Comparison of ENCODE assay signal across 13 cellular contexts in the genomic region with DNA sequence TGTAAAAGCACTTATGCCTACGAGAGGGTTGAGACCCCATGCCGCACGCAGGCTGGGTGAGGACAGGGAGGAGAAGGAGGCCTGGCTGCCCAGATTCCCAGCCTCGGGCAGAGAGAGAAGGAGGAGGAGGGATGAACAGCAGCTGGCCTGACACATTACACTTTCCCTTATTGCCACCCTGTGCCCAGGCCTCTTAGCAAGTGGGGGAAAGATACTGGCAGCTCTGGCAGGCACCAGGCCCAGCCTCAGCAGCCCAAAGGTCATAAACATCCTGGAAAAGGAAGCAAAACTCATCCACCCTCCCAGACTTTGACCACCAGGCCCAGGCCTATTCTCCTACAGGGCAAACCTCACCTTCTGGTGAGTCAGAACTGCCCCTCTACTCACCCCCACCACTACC. TPM values are rescaled to one million over a fixed set of nuclear protein-coding genes. Genes with fewer than 3 reads are reported as not detected.
A peak's percentile ranks its signal among the peaks of the same experiment; 100 is the strongest.
DNase-seq lines count a peak whose midpoint lies in the region; ATAC-seq, FAIRE-seq and TF ChIP-seq lines count a peak whose summit lies in the region.
"Had no signal": no experiment of that assay in that cellular context is flagged by ENCODE, and none has a peak within 500 bp of the region (broad histone marks: within the 10 kb centered on the region; RNA-seq: fewer than 3 reads in every experiment).

No MANE protein-coding gene starts in this region.

- H3K27ac Mint-ChIP-seq in chondrocyte (ENCODE audit: unreplicated experiment) = peak overlapping the region; percentile 81
- no peak overlapping the region for H3K27ac Mint-ChIP-seq in stimulated activated naive B cell treated with anti-CD40 and anti-IgM and Interleukin-4, amounts not matched to agents 10 μg/mL and 1 μg/mL and 100 μg/mL, for 72 hours
- H3K27ac Mint-ChIP-seq in glutamatergic neuron (ENCODE audit: unreplicated experiment) = no peak overlapping the region

- ATAC-seq in HepG2 (peak; percentile 72), GM21619 (IDR thresholded peaks at IDR 0.05; ENCODE audit: unreplicated experiment) (no peak), GM21526 (IDR thresholded peaks at IDR 0.05; ENCODE audit: low FRiP score, unreplicated experiment) (no peak)
- peak; percentile 36 to 43 for ATAC-seq in stimulated activated naive B cell treated with anti-CD40 and anti-IgM and Interleukin-4, amounts not matched to agents 10 μg/mL and 1 μg/mL and 100 μg/mL, for 72 hours (replicated peaks)

- H3K36me3 ChIP-seq in HepG2 (replicated peaks in 1 of 2; ENCODE audit: control insufficient read depth in 1 of 2, insufficient read depth in 2 of 2, low read length in 2 of 2) = no peaks in the 10 kb centered on the region

- H2AFZ ChIP-seq in HepG2 (ENCODE audit: low read length) = no peak overlapping the region

- H3K79me2 ChIP-seq in HepG2 (ENCODE audit: insufficient read depth, low read length) = no peaks in the 10 kb centered on the region

- TF ChIP-seq POLR2A in HepG2 (IDR thresholded peaks at IDR 0.05; ENCODE audit: insufficient read depth in 1 of 2, low read depth in 2 of 2, low read length in 2 of 2) = no peak

- no peaks in the 10 kb centered on the region for H3K27me3 Mint-ChIP-seq in chondrocyte (ENCODE audit: low read depth)
- H3K27me3 Mint-ChIP-seq in stimulated activated naive B cell treated with anti-CD40 and anti-IgM and Interleukin-4, amounts not matched to agents 10 μg/mL and 1 μg/mL and 100 μg/mL, for 72 hours = peaks cover 12 to 34% of the 10 kb centered on the region in 2 donors
- peaks cover 4% of the 10 kb centered on the region for H3K27me3 Mint-ChIP-seq in glutamatergic neuron (ENCODE audit: unreplicated experiment)

- no peaks in the 10 kb centered on the region for H3K27me3 ChIP-seq in HepG2 (ENCODE audit: control insufficient read depth in 1 of 2, insufficient read depth in 2 of 2, low read length in 2 of 2)

- WGBS in HepG2 (ENCODE audit: low lambda C conversion rate) = 79% methylated on average over 3 of the region's 4 CpGs

- no peak for TF ChIP-seq RAD21 in HepG2 (CRISPR knock-in tag; IDR thresholded peaks at IDR 0.05)

- peak overlapping the region; percentile 20; the same call in 1 of the 2 replicates for H3K9ac ChIP-seq in HepG2 (ENCODE audit: insufficient read depth, low read depth, low read length)

- no peak overlapping the region for H3K27ac ChIP-seq in HepG2 (ENCODE audit: extremely low read length, insufficient read depth, low read length)

- no peak overlapping the region for H3K4me3 Mint-ChIP-seq in chondrocyte (ENCODE audit: unreplicated experiment)
- H3K4me3 Mint-ChIP-seq in stimulated activated naive B cell treated with anti-CD40 and anti-IgM and Interleukin-4, amounts not matched to agents 10 μg/mL and 1 μg/mL and 100 μg/mL, for 72 hours = peak overlapping the region in 1 of 2 donors; percentile 5
- no peak overlapping the region for H3K4me3 Mint-ChIP-seq in glutamatergic neuron (ENCODE audit: unreplicated experiment)

- intact Hi-C loops in HepG2 (cut with micrococcal nuclease; ENCODE audit: unreplicated experiment) = no loop called here

- CTCF ChIA-PET in HepG2 (lab: Yijun Ruan, JAX; ENCODE audit: low intra/inter-chr PET ratio, low total read pairs) = no interaction called here

- no peaks in the 10 kb centered on the region for H4K20me1 ChIP-seq in HepG2 (ENCODE audit: insufficient read depth, low read length)

- BruUV-seq in HepG2 (replicated peaks; lab: Mats Ljungman, UMichigan) = no TSS peak

- peaks cover 35% of the 10 kb centered on the region for H3K4me1 ChIP-seq in HepG2 (ENCODE audit: insufficient read depth, low read length)

- TF ChIP-seq CTCF in chondrocyte (IDR thresholded peaks at IDR 0.05) (no peak), HepG2 (CRISPR knock-in tag; IDR thresholded peaks at IDR 0.05) (no peak), glutamatergic neuron (IDR thresholded peaks at IDR 0.05; ENCODE audit: partially characterized antibody, unreplicated experiment) (no peak)

- POLR2A ChIA-PET in HepG2 (lab: Yijun Ruan, JAX) = no interaction called here

- H3K9me3 Mint-ChIP-seq in chondrocyte (ENCODE audit: low read depth) (no peaks in the 10 kb centered on the region), glutamatergic neuron (ENCODE audit: unreplicated experiment) (peaks cover 7% of the 10 kb centered on the region)
- H3K9me3 Mint-ChIP-seq in stimulated activated naive B cell treated with anti-CD40 and anti-IgM and Interleukin-4, amounts not matched to agents 10 μg/mL and 1 μg/mL and 100 μg/mL, for 72 hours = no peaks in the 10 kb centered on the region
- H3K9me3 Mint-ChIP-seq: H9, neural crest cell had no signal

- H3K4me3 ChIP-seq in HepG2 (replicated peaks in 1 of 3; ENCODE audit: insufficient read depth in 1 of 3, low read depth in 2 of 3, low read length in 3 of 3) = peak overlapping the region in 1 of 3 experiments; percentile 35; a peak in 1 of 6 replicates

- FAIRE-seq in HepG2 (lab: Jason Lieb, UNC) = no peak
- FAIRE-seq: bronchial epithelial cell, RCC 7860 had no signal

- peak; percentile 73 for DNase-seq in M059J (ENCODE audit: low read depth)
- no peak for DNase-seq in chondrocyte (ENCODE audit: low spot score)
- DNase-seq in HepG2 (ENCODE audit: low spot score) = no peak
- DNase-seq in stimulated activated naive B cell treated with anti-CD40 and anti-IgM and Interleukin-4, amounts not matched to agents 10 μg/mL and 1 μg/mL and 100 μg/mL, for 72 hours = no peak
- no peak for DNase-seq in glutamatergic neuron
- no peak for DNase-seq in ureter (ENCODE audit: low spot score)
- DNase-seq: DND-41, H9 had no signal

- in situ Hi-C loops in HepG2 (cut with HindIII; ENCODE audit: extremely low pct_ligation_motif_present, low pct_unique_long_range_greater_than_20kb) = no loop called here

- H3K9me3 ChIP-seq in HepG2 (ENCODE audit: low read length) = no peaks in the 10 kb centered on the region

- H3K4me2 ChIP-seq in HepG2 (ENCODE audit: low read depth, low read length) = peak overlapping the region; percentile 60

- no peak for TF ChIP-seq EP300 in HepG2 (IDR thresholded peaks at IDR 0.05; ENCODE audit: low read depth in 2 of 2, low read length in 2 of 2)
- TF ChIP-seq EP300 in HepG2 (CRISPR knock-in tag; IDR thresholded peaks at IDR 0.05; ENCODE audit: borderline replicate concordance) = no peak

- H3K36me3 Mint-ChIP-seq in chondrocyte (ENCODE audit: low read depth) = no peaks in the 10 kb centered on the region
- no peaks in the 10 kb centered on the region for H3K36me3 Mint-ChIP-seq in stimulated activated naive B cell treated with anti-CD40 and anti-IgM and Interleukin-4, amounts not matched to agents 10 μg/mL and 1 μg/mL and 100 μg/mL, for 72 hours
- H3K36me3 Mint-ChIP-seq in glutamatergic neuron (ENCODE audit: unreplicated experiment) = no peaks in the 10 kb centered on the region

- H3K4me1 Mint-ChIP-seq in chondrocyte (ENCODE audit: low read depth) = peaks cover 57% of the 10 kb centered on the region
- peaks cover 12 to 30% of the 10 kb centered on the region in 2 donors for H3K4me1 Mint-ChIP-seq in stimulated activated naive B cell treated with anti-CD40 and anti-IgM and Interleukin-4, amounts not matched to agents 10 μg/mL and 1 μg/mL and 100 μg/mL, for 72 hours
- H3K4me1 Mint-ChIP-seq in glutamatergic neuron (ENCODE audit: low read depth, unreplicated experiment) = peaks cover 13% of the 10 kb centered on the region

RNA-seq across cellular contexts. Expression of a gene that starts 4.7 kb away (rescaled TPM):
- 25.1 and 36.5 TPM in 2 replicates for total RNA-seq in M059J (2014; rRNA removed; shearing (Covaris generic))
- 9.3 to 22.0 TPM (median 21.2 TPM) in 3 replicates for total RNA-seq in chondrocyte
- total RNA-seq in HepG2 (2016; rRNA removed; fragmentation: Illumina TruSeq; extraction: Trizol) = 9.3 and 10.2 TPM in 2 replicates
- total RNA-seq in HepG2 (2016; cell fraction: cytosol; rRNA removed; fragmentation: Illumina TruSeq; extraction: Trizol; ENCODE audit: low read depth) = 3.6 and 6.6 TPM in 2 replicates
- 7.3 and 9.9 TPM in 2 replicates for total RNA-seq in HepG2 (2016; cell fraction: insoluble cytoplasmic fraction; rRNA removed; fragmentation: Illumina TruSeq; extraction: Trizol)
- 4.8 and 8.0 TPM in 2 replicates for total RNA-seq in HepG2 (2016; cell fraction: membrane; rRNA removed; fragmentation: Illumina TruSeq; extraction: Trizol)
- total RNA-seq in HepG2 (2016; cell fraction: nucleus; rRNA removed; fragmentation: Illumina TruSeq; extraction: Trizol) = 2.6 and 3.3 TPM in 2 replicates
- polyA plus RNA-seq in HepG2 (2011; rRNA removed) = 16.4 and 17.2 TPM in 2 replicates
- 235 and 350 TPM in 2 replicates for polyA plus RNA-seq in HepG2 (2011; cell fraction: cytosol; rRNA removed)
- 17.6 and 47.1 TPM in 2 replicates for polyA plus RNA-seq in HepG2 (2011; cell fraction: nucleus; rRNA removed)
- 9.6 and 14.5 TPM in 2 replicates for polyA plus RNA-seq in HepG2 (2012)
- polyA plus RNA-seq in HepG2 (2016; cell fraction: cytosol; fragmentation: Illumina TruSeq; extraction: Trizol; ENCODE audit: low read depth) = 6.6 and 11.3 TPM in 2 replicates
- polyA plus RNA-seq in HepG2 (2016; cell fraction: insoluble cytoplasmic fraction; fragmentation: Illumina TruSeq; extraction: Trizol; ENCODE audit: low read depth) = 13.9 and 14.7 TPM in 2 replicates
- 7.9 and 11.4 TPM in 2 replicates for polyA plus RNA-seq in HepG2 (2016; cell fraction: membrane; fragmentation: Illumina TruSeq; extraction: Trizol; ENCODE audit: low read depth)
- 6.0 and 6.3 TPM in 2 replicates for polyA plus RNA-seq in HepG2 (2016; cell fraction: nucleus; fragmentation: Illumina TruSeq; extraction: Trizol; ENCODE audit: insufficient read depth, low read depth)
- 18.0 and 61.6 TPM in 2 replicates for polyA minus RNA-seq in HepG2 (2011; rRNA and poly(A)+ RNA removed; ENCODE audit: low replicate concordance)
- polyA minus RNA-seq in HepG2 (2011; cell fraction: cytosol; rRNA and poly(A)+ RNA removed) = 4.5 and 6.8 TPM in 2 replicates
- polyA minus RNA-seq in HepG2 (2011; cell fraction: nucleus; rRNA and poly(A)+ RNA removed) = 3.5 and 3.7 TPM in 2 replicates
- total RNA-seq in glutamatergic neuron (ENCODE audit: unreplicated experiment) = 43.6 TPM
- total RNA-seq in ureter = 26.6 TPM

RNA-seq across cellular contexts. Expression of a gene that starts 46.4 kb away (rescaled TPM):
- total RNA-seq in M059J (2014; rRNA removed; shearing (Covaris generic)) = 2.8 TPM in 1 of 2 replicates, not detected in the other
- total RNA-seq in chondrocyte (not detected in 3 replicates), HepG2 (2016; rRNA removed; fragmentation: Illumina TruSeq; extraction: Trizol) (0.29 TPM in 1 of 2 replicates, not detected in the other), glutamatergic neuron (ENCODE audit: unreplicated experiment) (not detected), ureter (1.1 TPM)
- not detected in 2 replicates for total RNA-seq in HepG2 (2016; cell fraction: cytosol; rRNA removed; fragmentation: Illumina TruSeq; extraction: Trizol; ENCODE audit: low read depth)
- total RNA-seq in HepG2 (2016; cell fraction: insoluble cytoplasmic fraction; rRNA removed; fragmentation: Illumina TruSeq; extraction: Trizol) = 0.26 and 0.28 TPM in 2 replicates
- total RNA-seq in HepG2 (2016; cell fraction: membrane; rRNA removed; fragmentation: Illumina TruSeq; extraction: Trizol) = 0.45 and 0.62 TPM in 2 replicates
- total RNA-seq in HepG2 (2016; cell fraction: nucleus; rRNA removed; fragmentation: Illumina TruSeq; extraction: Trizol) = not detected in 2 replicates
- polyA plus RNA-seq in HepG2 (2011; rRNA removed) = 0.09 and 0.22 TPM in 2 replicates
- 0.08 and 0.38 TPM in 2 replicates for polyA plus RNA-seq in HepG2 (2011; cell fraction: cytosol; rRNA removed)
- polyA plus RNA-seq in HepG2 (2011; cell fraction: nucleus; rRNA removed) = 0.64 TPM in 1 of 2 replicates, not detected in the other
- 0.23 and 0.49 TPM in 2 replicates for polyA plus RNA-seq in HepG2 (2012)
- 0.25 and 0.33 TPM in 2 replicates for polyA plus RNA-seq in HepG2 (2016; cell fraction: cytosol; fragmentation: Illumina TruSeq; extraction: Trizol; ENCODE audit: low read depth)
- polyA plus RNA-seq in HepG2 (2016; cell fraction: insoluble cytoplasmic fraction; fragmentation: Illumina TruSeq; extraction: Trizol; ENCODE audit: low read depth) = not detected in 2 replicates
- 0.41 TPM in 1 of 2 replicates, not detected in the other for polyA plus RNA-seq in HepG2 (2016; cell fraction: membrane; fragmentation: Illumina TruSeq; extraction: Trizol; ENCODE audit: low read depth)
- not detected in 2 replicates for polyA plus RNA-seq in HepG2 (2016; cell fraction: nucleus; fragmentation: Illumina TruSeq; extraction: Trizol; ENCODE audit: insufficient read depth, low read depth)
- polyA minus RNA-seq in HepG2 (2011; rRNA and poly(A)+ RNA removed; ENCODE audit: low replicate concordance) = 0.51 and 0.74 TPM in 2 replicates
- not detected in 2 replicates for polyA minus RNA-seq in HepG2 (2011; cell fraction: cytosol; rRNA and poly(A)+ RNA removed)
- polyA minus RNA-seq in HepG2 (2011; cell fraction: nucleus; rRNA and poly(A)+ RNA removed) = not detected in 2 replicates
- total RNA-seq: neural crest cell had no signal

Comparison
In these comparisons a context has a peak if more than half of its experiments do, and no peak if none do; other contexts are left out.
1. ATAC-seq: peak in HepG2 (single experiment) and stimulated activated naive B cell treated with anti-CD40 and anti-IgM and Interleukin-4, amounts not matched to agents 10 μg/mL and 1 μg/mL and 100 μg/mL, for 72 hours (2 of 2); none in GM21619 (single experiment) and GM21526 (single experiment).